ENCODE assay signal across 8 cellular contexts in the genomic region with DNA sequence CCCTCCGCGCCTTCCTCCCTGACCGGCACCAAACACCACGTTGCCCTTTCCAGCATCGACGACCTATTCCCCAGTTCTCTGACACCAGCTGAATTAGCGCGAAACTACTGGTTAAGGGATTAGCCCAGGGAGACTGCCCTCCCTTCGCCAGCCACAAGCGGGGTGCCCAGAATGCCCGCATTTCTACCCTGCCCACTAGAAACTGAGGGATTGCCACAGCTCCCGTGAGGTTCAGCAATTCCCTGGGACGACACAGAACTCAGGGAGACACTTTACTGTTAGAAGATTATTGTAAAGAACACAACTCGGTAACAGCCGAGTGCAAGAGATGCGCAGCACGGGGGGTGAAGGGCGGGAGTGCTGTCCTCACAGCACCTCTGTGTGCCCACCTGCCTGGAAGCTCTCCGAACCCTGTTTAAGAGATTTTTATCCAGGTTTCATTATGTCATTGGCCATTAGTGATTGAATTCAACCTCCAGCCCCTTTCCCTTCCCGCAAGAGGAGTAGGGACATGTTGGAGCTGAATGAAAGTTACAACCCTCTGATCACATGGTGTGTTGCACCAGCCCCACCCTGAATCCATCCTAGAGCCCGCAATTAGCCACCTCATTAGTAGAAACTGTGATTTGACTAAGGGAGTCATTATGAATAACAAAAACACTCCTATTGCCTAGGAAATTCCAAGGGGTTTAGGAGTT. TPM values are rescaled to one million over a fixed set of nuclear protein-coding genes. Genes with fewer than 3 reads are reported as not detected.
DNase-seq lines count a peak whose midpoint lies in the region; ATAC-seq and TF ChIP-seq lines count a peak whose summit lies in the region.

No MANE protein-coding gene starts in this region.

- no peak overlapping the region for H3K4ac ChIP-seq in mesendoderm (ENCODE audit: low read depth, low read length)

- no peak for TF ChIP-seq CTCF in brain microvascular endothelial cell (IDR thresholded peaks at IDR 0.05; ENCODE audit: low read depth, low read length, missing control alignments)

- no peaks in the 10 kb centered on the region for H3K9me3 ChIP-seq in HUES48 (ENCODE audit: control insufficient read depth, insufficient read depth, low read length)

- DNase-seq in brain microvascular endothelial cell = no peak
- peak; percentile 46 for DNase-seq in mesendoderm
- no peak for DNase-seq in NOMO-1 treated with dmso at 0.1 percent for 144 hours (lab: John Stamatoyannopoulos, UW; ENCODE audit: unreplicated experiment)
- no peak for DNase-seq in G401 (ENCODE audit: low spot score)

- H2AK5ac ChIP-seq in mesendoderm (ENCODE audit: low read length) = no peak overlapping the region

- no CpG with 5 or more reads among the region's 21 CpGs for WGBS in mesendoderm (ENCODE audit: extremely low coverage, insufficient coverage, low lambda C conversion rate)

- peak overlapping the region; percentile 91 for H3K56ac ChIP-seq in mesendoderm (ENCODE audit: low read length)

- peak overlapping the region; percentile 97 for H2AFZ ChIP-seq in ACC112 (ENCODE audit: low read length, unreplicated experiment)

- H3K79me2 ChIP-seq in ACC112 (ENCODE audit: control insufficient read depth, insufficient read depth, low read length, unreplicated experiment) = no peaks in the 10 kb centered on the region
- no peaks in the 10 kb centered on the region for H3K79me2 ChIP-seq in mesendoderm (ENCODE audit: control insufficient read depth, insufficient read depth, low read length)

- H3K4me3 ChIP-seq in ACC112 (ENCODE audit: low read depth, low read length) = peak overlapping the region; percentile 89
- H3K4me3 ChIP-seq in HUES48 (ENCODE audit: low read depth, low read length) = peak overlapping the region; percentile 50
- peak overlapping the region; percentile 58 for H3K4me3 ChIP-seq in brain microvascular endothelial cell (ENCODE audit: low read depth, low read length)
- H3K4me3 ChIP-seq in mesendoderm (ENCODE audit: low read length) = no peak overlapping the region

- no peak overlapping the region for H2BK120ac ChIP-seq in mesendoderm (ENCODE audit: low read depth, low read length)

- H3K18ac ChIP-seq in mesendoderm (ENCODE audit: low read length) = no peak overlapping the region

- H3K36me3 ChIP-seq in ACC112 (ENCODE audit: insufficient read depth, low read length) (no peaks in the 10 kb centered on the region), HUES48 (ENCODE audit: control insufficient read depth, insufficient read depth, low read length) (no peaks in the 10 kb centered on the region), brain microvascular endothelial cell (replicated peaks) (no peaks in the 10 kb centered on the region), mesendoderm (ENCODE audit: control insufficient read depth, insufficient read depth, low read length) (no peaks in the 10 kb centered on the region)

- H4K8ac ChIP-seq in mesendoderm (ENCODE audit: low read depth, low read length) = no peak overlapping the region

- no peak overlapping the region for H2BK5ac ChIP-seq in mesendoderm (ENCODE audit: low read length)

- no peak overlapping the region for H4K5ac ChIP-seq in mesendoderm (ENCODE audit: low read length)

- H3K79me1 ChIP-seq in mesendoderm (ENCODE audit: low read length) = no peaks in the 10 kb centered on the region

- peak overlapping the region; percentile 34 for H3K4me2 ChIP-seq in mesendoderm (ENCODE audit: low read length)

- H3K27me3 ChIP-seq in ACC112 (ENCODE audit: insufficient read depth, low read length) (no peaks in the 10 kb centered on the region), HUES48 (ENCODE audit: control insufficient read depth, insufficient read depth, low read length) (peaks cover 11% of the 10 kb centered on the region), brain microvascular endothelial cell (replicated peaks) (no peaks in the 10 kb centered on the region), mesendoderm (ENCODE audit: insufficient read depth, low read length, poor library complexity) (no peaks in the 10 kb centered on the region)

- H3K9ac ChIP-seq in HUES48 (ENCODE audit: low read depth, low read length) (peak overlapping the region; percentile 47; the same call in 1 of the 2 replicates), mesendoderm (ENCODE audit: low read length) (peak overlapping the region; percentile 71)

- H3K4me1 ChIP-seq in ACC112 (ENCODE audit: control insufficient read depth, insufficient read depth, low read length, unreplicated experiment) = peaks cover 17% of the 10 kb centered on the region
- H3K4me1 ChIP-seq in HUES48 (ENCODE audit: control insufficient read depth, insufficient read depth, low read length) = peaks cover 16% of the 10 kb centered on the region
- H3K4me1 ChIP-seq in mesendoderm (ENCODE audit: control insufficient read depth, low read depth, low read length) = peaks cover 7% of the 10 kb centered on the region

- no peak overlapping the region for H3K23ac ChIP-seq in mesendoderm (ENCODE audit: low read length)

- no peak for ATAC-seq in GM19467 (IDR thresholded peaks at IDR 0.05; ENCODE audit: unreplicated experiment)
- no peak for ATAC-seq in HG03469 (IDR thresholded peaks at IDR 0.05; ENCODE audit: unreplicated experiment)

- 0 out of 2 replicates have a peak overlapping the region, but pooled peaks have one; percentile 70 for H3K27ac ChIP-seq in ACC112 (ENCODE audit: low read depth, low read length)
- peak overlapping the region; percentile 90 for H3K27ac ChIP-seq in HUES48 (ENCODE audit: low read depth, low read length)
- H3K27ac ChIP-seq in brain microvascular endothelial cell = peak overlapping the region; percentile 54
- H3K27ac ChIP-seq in mesendoderm (ENCODE audit: low read depth, low read length) = no peak overlapping the region

- in situ Hi-C loops in brain microvascular endothelial cell (cut with HindIII; ENCODE audit: low pct_ligation_motif_present, low sequenced_read_pairs) (no loop called here), G401 (cut with HindIII; ENCODE audit: low sequenced_read_pairs) (no loop called here)

- H2BK15ac ChIP-seq in mesendoderm (replicated peaks; ENCODE audit: low read depth) = no peak overlapping the region

RNA-seq across cellular contexts. Expression of a gene that starts 15.8 kb away (rescaled TPM):
- 0.51 TPM for polyA plus RNA-seq in mesendoderm (2013, experiment 1 of 2)
- 0.55 TPM for polyA plus RNA-seq in mesendoderm (2013, experiment 2 of 2)
- total RNA-seq in G401 (2014; rRNA removed; shearing (Covaris generic)) = not detected in 2 replicates

RNA-seq across cellular contexts. Expression of a gene that starts 24.2 kb away (rescaled TPM):
- polyA plus RNA-seq in mesendoderm (2013, experiment 1 of 2) = 4.7 TPM
- 5.2 TPM for polyA plus RNA-seq in mesendoderm (2013, experiment 2 of 2)
- 6.0 and 18.9 TPM in 2 replicates for total RNA-seq in G401 (2014; rRNA removed; shearing (Covaris generic))
